20 cellular contexts compared by ENCODE assay signal in genomic region chr3:78911394-78911793, GRCh38.
A peak's percentile ranks its signal among the peaks of the same experiment; 100 is the strongest.
DNase-seq lines count a peak whose midpoint lies in the region; ATAC-seq, FAIRE-seq and TF ChIP-seq lines count a peak whose summit lies in the region.
"Had no signal": no experiment of that assay in that cellular context is flagged by ENCODE, and none has a peak within 500 bp of the region (broad histone marks: within the 10 kb centered on the region; RNA-seq: fewer than 3 reads in every experiment).

No MANE protein-coding gene starts in this region.

- RAD21 ChIA-PET in GM12878 (lab: Charles Lee; ENCODE audit: unreplicated experiment), result interaction anchor here (1.6 kb wide), 1 partner anchor 40 kb away, joined by 4 read pairs; no protein-coding TSS in a partner anchor

- TF ChIP-seq CTCF in GM12878 (IDR thresholded peaks at IDR 0.05 in 2 of 3, conservative IDR thresholded peaks at IDR 0.05 in 1 of 3; ENCODE audit: control insufficient read depth in 2 of 3, extremely low read depth in 1 of 3, insufficient read depth in 1 of 3, low read depth in 3 of 3, low read length in 3 of 3) (no peak), colonic mucosa (IDR thresholded peaks at IDR 0.05) (no peak)

- H3K27me3 ChIP-seq in GM12878 (replicated peaks in 1 of 2; ENCODE audit: control insufficient read depth in 2 of 2, insufficient read depth in 2 of 2, low read length in 1 of 2), result no peaks in the 10 kb centered on the region
- H3K27me3 ChIP-seq in colonic mucosa, result no peaks in the 10 kb centered on the region
- no peaks in the 10 kb centered on the region for H3K27me3 ChIP-seq in aorta (ENCODE audit: control insufficient read depth in 1 of 2, insufficient read depth in 2 of 2, low read length in 1 of 2)
- H3K27me3 ChIP-seq: BLaER1 treated with 17β-estradiol and CSF1 and Interleukin-3, amounts not matched to agents 10 nM and 100 nM had no signal

- no peak overlapping the region for H2AFZ ChIP-seq in GM12878 (ENCODE audit: control insufficient read depth, low read depth, low read length)

- no peak overlapping the region for H3K4me2 ChIP-seq in GM12878 (ENCODE audit: control insufficient read depth, insufficient read depth)
- H3K4me2 ChIP-seq: BLaER1 treated with 17β-estradiol and CSF1 and Interleukin-3, amounts not matched to agents 10 nM and 100 nM had no signal

- intact Hi-C loops in GM12878 (cut with micrococcal nuclease; ENCODE audit: unreplicated experiment), result no loop called here
- intact Hi-C loops in colonic mucosa (cut with DNase I), result no loop called here
- intact Hi-C loops in aorta (cut with DNase I), result no loop called here

- CTCF ChIA-PET in GM12878 (lab: Yijun Ruan, JAX), result interaction anchor here (1.1 kb wide), 1 partner anchor 26 kb away, joined by 4 read pairs; no protein-coding TSS in a partner anchor

- no TSS peak for BruUV-seq in GM12878 (replicated peaks; lab: Mats Ljungman, UMichigan)

- no peak for ATAC-seq in GM12878
- ATAC-seq in aorta (ENCODE audit: low FRiP score), result no peak
- ATAC-seq: CD8-positive, alpha-beta T cell had no signal

- no peaks in the 10 kb centered on the region; the same call in 1 of the 3 replicates for H3K9me3 ChIP-seq in GM12878 (replicated peaks; ENCODE audit: control insufficient read depth, insufficient read depth, low read length)
- no peaks in the 10 kb centered on the region for H3K9me3 ChIP-seq in colonic mucosa
- no peaks in the 10 kb centered on the region for H3K9me3 ChIP-seq in aorta (ENCODE audit: control insufficient read depth, low read length)
- H3K9me3 ChIP-seq: HAP-1 had no signal

- in situ Hi-C loops in GM12878 (cut with MboI), result no loop called here

- no peak for TF ChIP-seq POLR2A in GM12878 (IDR thresholded peaks at IDR 0.05; ENCODE audit: low read depth, low read length)

- DNase-seq in DMS53 (lab: John Stamatoyannopoulos, UW) (peak; percentile 14), DMS53 treated with DMSO at 0.1 percent for 48 hours (lab: John Stamatoyannopoulos, UW; ENCODE audit: unreplicated experiment) (no peak), NCI-H82 (lab: John Stamatoyannopoulos, UW) (peak; percentile 29), GM12878 (ENCODE audit: low read depth, low spot score) (no peak), NCI-H510A treated with DMSO at 0.1 percent for 48 hours (lab: John Stamatoyannopoulos, UW) (no peak), colonic mucosa (no peak), aorta (no peak)
- DNase-seq: 8988T; Calu3; CD8-positive, alpha-beta T cell; DMS153; DND-41; EL had no signal

- no peak for TF ChIP-seq RAD21 in GM12878 (IDR thresholded peaks at IDR 0.05; ENCODE audit: insufficient read depth, low read depth, low read length)

- H3K9ac ChIP-seq in GM12878 (ENCODE audit: control insufficient read depth, insufficient read depth, low read length) (no peak overlapping the region), colonic mucosa (ENCODE audit: low read depth in 2 of 2, low read length in 2 of 2) (no peak overlapping the region)
- H3K9ac ChIP-seq: BLaER1 treated with 17β-estradiol and CSF1 and Interleukin-3, amounts not matched to agents 10 nM and 100 nM had no signal

- no peaks in the 10 kb centered on the region for H3K79me2 ChIP-seq in GM12878 (ENCODE audit: control insufficient read depth, insufficient read depth, low read length)

- no peak overlapping the region for H3K27ac ChIP-seq in GM12878 (ENCODE audit: control insufficient read depth, insufficient read depth)
- no peak overlapping the region for H3K27ac ChIP-seq in colonic mucosa
- no peak overlapping the region for H3K27ac ChIP-seq in aorta (ENCODE audit: low read depth in 1 of 2, low read length in 2 of 2)
- H3K27ac ChIP-seq: BLaER1 treated with 17β-estradiol and CSF1 and Interleukin-3, amounts not matched to agents 10 nM and 100 nM; HL-60 had no signal

- H3K4me3 ChIP-seq in GM12878, result no peak overlapping the region
- no peak overlapping the region for H3K4me3 ChIP-seq in colonic mucosa
- no peak overlapping the region for H3K4me3 ChIP-seq in aorta (ENCODE audit: low read length in 2 of 2)
- H3K4me3 ChIP-seq: BLaER1 treated with 17β-estradiol and CSF1 and Interleukin-3, amounts not matched to agents 10 nM and 100 nM; HAP-1 had no signal

- no peaks in the 10 kb centered on the region for H4K20me1 ChIP-seq in GM12878 (ENCODE audit: control insufficient read depth, insufficient read depth)
- H4K20me1 ChIP-seq: BLaER1 treated with 17β-estradiol and CSF1 and Interleukin-3, amounts not matched to agents 10 nM and 100 nM had no signal

- 59% methylated on average over 4 of the region's 4 CpGs for WGBS in GM12878 (ENCODE audit: insufficient coverage, insufficient replicate concordance, low lambda C conversion rate, missing lambda C conversion rate)
- 89 to 91% methylated on average over 4 of the region's 4 CpGs for WGBS in aorta, 2 donors

- no peaks in the 10 kb centered on the region for H3K36me3 ChIP-seq in GM12878 (ENCODE audit: control insufficient read depth in 2 of 2, insufficient read depth in 2 of 2, low read length in 1 of 2)
- no peaks in the 10 kb centered on the region for H3K36me3 ChIP-seq in colonic mucosa
- H3K36me3 ChIP-seq in aorta (ENCODE audit: control insufficient read depth in 1 of 2, insufficient read depth in 2 of 2, low read length in 1 of 2), result no peaks in the 10 kb centered on the region
- H3K36me3 ChIP-seq: HAP-1 had no signal

- SMC1A ChIA-PET in GM12878 (lab: Charles Lee; ENCODE audit: uncharacterized antibody, unreplicated experiment), result interaction anchor here (0.6 to 1.5 kb wide), 5 partner anchors 17 to 93 kb away, joined by 3 read pairs; no protein-coding TSS in a partner anchor

- TF ChIP-seq EP300 in GM12878 (IDR thresholded peaks at IDR 0.05; ENCODE audit: borderline replicate concordance in 1 of 2, control insufficient read depth in 1 of 2, low read depth in 2 of 2, low read length in 2 of 2), result no peak

- no peaks in the 10 kb centered on the region for H3K4me1 ChIP-seq in GM12878 (ENCODE audit: control insufficient read depth, insufficient read depth, low read length)
- H3K4me1 ChIP-seq in colonic mucosa, result no peaks in the 10 kb centered on the region
- H3K4me1 ChIP-seq in aorta (ENCODE audit: control insufficient read depth in 1 of 2, insufficient read depth in 2 of 2, low read length in 2 of 2), result no peaks in the 10 kb centered on the region

- POLR2A ChIA-PET in GM12878 (lab: Charles Lee), result interaction anchor here (1.1 to 1.6 kb wide), 2 partner anchors 11 to 61 kb away, joined by 3 to 4 read pairs; no protein-coding TSS in a partner anchor

- FAIRE-seq in A204.1 (lab: Jason Lieb, UNC) (peak; percentile 98), GM12878 (lab: Jason Lieb, UNC) (no peak)
- FAIRE-seq: GM12891, GM19239, H1 had no signal

TF ChIP-seq in GM12878, 131 proteins besides CTCF, POLR2A, EP300 and RAD21:
- 0 out of 2 replicates have a peak, but pooled peaks have one; percentile 26 for TF ChIP-seq NR2F1 (conservative IDR thresholded peaks at IDR 0.05)
- no peak for TF ChIP-seq NFIC (IDR thresholded peaks at IDR 0.05; ENCODE audit: low read depth, low read length)
- no peak for TF ChIP-seq ZNF217 (IDR thresholded peaks at IDR 0.05)

Comparison
In these comparisons a context has a peak if more than half of its experiments do, and no peak if none do; other contexts are left out.
1. DNase-seq: peak in DMS53 (single experiment) and NCI-H82 (single experiment); none in DMS53 treated with DMSO at 0.1 percent for 48 hours (single experiment), GM12878 (single experiment), NCI-H510A treated with DMSO at 0.1 percent for 48 hours (single experiment), colonic mucosa (single experiment) and aorta (0 of 2).